In the genomic region with DNA sequence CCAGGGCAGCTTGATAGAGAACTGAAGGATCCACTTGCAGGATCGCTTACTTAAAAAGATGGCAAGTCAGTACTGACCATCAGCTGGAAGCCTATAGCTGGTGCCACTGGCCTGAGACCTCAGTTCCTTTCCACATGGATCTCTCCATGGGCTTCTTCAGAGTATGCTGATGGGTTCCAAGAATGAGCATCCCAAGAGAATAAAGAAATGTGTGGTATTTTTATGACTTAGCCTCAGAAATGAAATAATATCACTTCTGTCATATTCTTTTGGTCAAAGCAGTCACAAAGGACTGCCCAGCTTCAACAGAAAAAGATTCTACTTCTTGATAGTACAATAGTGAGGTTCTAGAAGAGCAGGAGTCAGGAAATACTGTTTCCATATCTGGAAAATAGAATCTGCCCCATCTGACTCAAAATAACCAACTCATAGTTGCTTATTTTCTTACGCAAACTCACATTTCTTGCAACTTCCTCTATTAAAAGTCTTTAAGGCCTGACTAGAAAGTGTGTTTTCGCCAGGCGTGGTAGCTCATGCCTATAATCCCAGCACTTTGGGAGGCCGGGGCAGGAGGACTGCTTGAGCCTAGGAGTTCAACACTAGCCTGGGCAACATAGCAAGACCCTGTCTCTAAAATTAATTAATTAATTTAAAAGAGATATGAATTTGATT, we compare ENCODE assay signal across 12 cellular contexts.
DNase-seq lines count a peak whose midpoint lies in the region; ATAC-seq and TF ChIP-seq lines count a peak whose summit lies in the region.
"Had no signal": no experiment of that assay in that cellular context is flagged by ENCODE, and none has a peak within 500 bp of the region (broad histone marks: within the 10 kb centered on the region; RNA-seq: fewer than 3 reads in every experiment).

No MANE protein-coding gene starts in this region.

- peaks cover 4% of the 10 kb centered on the region for H3K36me3 Mint-ChIP-seq in CD4-positive, CD25-positive, alpha-beta regulatory T cell
- H3K36me3 Mint-ChIP-seq in activated B cell treated with CpG ODN at 0.5 μM for 24 hours (ENCODE audit: low read depth), result peaks cover 8% of the 10 kb centered on the region

- no peaks in the 10 kb centered on the region for H3K9me3 ChIP-seq in CD4-positive, CD25-positive, alpha-beta regulatory T cell (ENCODE audit: control insufficient read depth in 2 of 2, low read length in 2 of 2)
- H3K9me3 ChIP-seq in MM.1S (replicated peaks; ENCODE audit: insufficient read depth, low read length) (no peaks in the 10 kb centered on the region), mesenchymal stem cell (ENCODE audit: control insufficient read depth, low read length) (no peaks in the 10 kb centered on the region)
- H3K9me3 ChIP-seq: Caco-2 had no signal

- no peak overlapping the region for H3K4me3 Mint-ChIP-seq in CD4-positive, CD25-positive, alpha-beta regulatory T cell
- H3K4me3 Mint-ChIP-seq in activated B cell treated with CpG ODN at 0.5 μM for 24 hours, result peak overlapping the region; percentile 81

- 0 out of 2 replicates have a peak overlapping the region, but pooled peaks have one; percentile 2 for H3K4me2 ChIP-seq in MM.1S (ENCODE audit: low read depth, low read length)
- no peak overlapping the region for H3K4me2 ChIP-seq in mesenchymal stem cell (ENCODE audit: low read length, poor library complexity, severe bottlenecking)

- H2BK5ac ChIP-seq in mesenchymal stem cell (ENCODE audit: low read depth, low read length, poor library complexity, severe bottlenecking), result no peak overlapping the region

- POLR2A ChIA-PET in activated B cell treated with CpG ODN at 0.5 μM for 24 hours (lab: Charles Lee), result interaction anchor here (0.8 to 2.3 kb wide), 2 partner anchors 52 to 116 kb away, joined by 3 to 11 read pairs; partner anchors contain the start of gene SIK3

- no peaks in the 10 kb centered on the region for H3K27me3 ChIP-seq in CD4-positive, CD25-positive, alpha-beta regulatory T cell (ENCODE audit: control insufficient read depth, insufficient read depth, low read length)
- H3K27me3 ChIP-seq in MM.1S (replicated peaks; ENCODE audit: insufficient read depth, low read length) (no peaks in the 10 kb centered on the region), mesenchymal stem cell (ENCODE audit: control insufficient read depth in 1 of 2, insufficient read depth in 1 of 2, low read length in 2 of 2) (no peaks in the 10 kb centered on the region)

- peaks cover 20 to 49% (median 28%) of the 10 kb centered on the region in 4 donors for H3K4me1 Mint-ChIP-seq in CD4-positive, CD25-positive, alpha-beta regulatory T cell
- H3K4me1 Mint-ChIP-seq in activated B cell treated with CpG ODN at 0.5 μM for 24 hours, result peaks cover 87% of the 10 kb centered on the region

- WGBS in mesenchymal stem cell, result over 99% methylated on average over 5 of the region's 5 CpGs

- no peak overlapping the region for H3K27ac ChIP-seq in CD4-positive, CD25-positive, alpha-beta regulatory T cell (ENCODE audit: insufficient read depth, low read length, poor library complexity, severe bottlenecking)
- H3K27ac ChIP-seq in MM.1S (ENCODE audit: low read length) (no peak overlapping the region), mesenchymal stem cell (ENCODE audit: low read length, poor library complexity, severe bottlenecking) (no peak overlapping the region)

- CTCF ChIA-PET in activated B cell treated with CpG ODN at 0.5 μM for 24 hours (lab: Charles Lee), result interaction anchor here (1.1 kb wide), 1 partner anchor 245 kb away, joined by 4 read pairs; no protein-coding TSS in a partner anchor

- no peak overlapping the region for H4K8ac ChIP-seq in mesenchymal stem cell (ENCODE audit: low read length)

- intact Hi-C loops in activated B cell treated with CpG ODN at 0.5 μM for 24 hours (cut with micrococcal nuclease), result loop anchor here (1.0 to 2.0 kb wide), 3 partner anchors 12 to 81 kb away; no protein-coding TSS in a partner anchor

- H2BK120ac ChIP-seq in mesenchymal stem cell (ENCODE audit: low read depth, low read length), result no peak overlapping the region

- H2AFZ ChIP-seq in MM.1S (ENCODE audit: low read length) (no peak overlapping the region), mesenchymal stem cell (ENCODE audit: low read depth, low read length) (no peak overlapping the region)

- no peak for DNase-seq in CD4-positive, CD25-positive, alpha-beta regulatory T cell
- DNase-seq in MM.1S (no peak), activated B cell treated with CpG ODN at 0.5 μM for 24 hours (no peak), mesenchymal stem cell (no peak), amygdala (lab: John Stamatoyannopoulos, UW) (no peak), DMS153 (lab: John Stamatoyannopoulos, UW) (no peak)
- DNase-seq in stimulated activated CD4-positive, alpha-beta T cell treated with anti-CD3 and anti-CD28 coated beads, Interleukin-15, amount 100 ng/mL, for 24 hours, result no peak
- DNase-seq: activated CD4-positive, alpha-beta T cell treated with anti-CD3 and anti-CD28 coated beads, Interleukin-2, amount 10 ng/mL, durations not matched to agents 24 days and 14 days; Caco-2; NCI-H187; RPMI8226 had no signal

- H3K36me3 ChIP-seq in CD4-positive, CD25-positive, alpha-beta regulatory T cell (ENCODE audit: control insufficient read depth, insufficient read depth, low read length), result no peaks in the 10 kb centered on the region
- H3K36me3 ChIP-seq in MM.1S (replicated peaks; ENCODE audit: insufficient read depth, low read length) (no peaks in the 10 kb centered on the region), mesenchymal stem cell (ENCODE audit: control insufficient read depth in 1 of 2, insufficient read depth in 2 of 2, low read depth in 1 of 2, low read length in 2 of 2) (no peaks in the 10 kb centered on the region)

- no peak for ATAC-seq in CD4-positive, CD25-positive, alpha-beta regulatory T cell (ENCODE audit: low read depth in 2 of 2)
- peak; percentile 14 for ATAC-seq in activated B cell treated with CpG ODN at 0.5 μM for 24 hours (ENCODE audit: low read depth)
- no peak for ATAC-seq in activated CD4-positive, CD25-positive, alpha-beta regulatory T cell treated with anti-CD3 and anti-CD28 coated beads, Interleukin-2, amount 50 U/mL, for 24 hours

- H3K4me3 ChIP-seq in CD4-positive, CD25-positive, alpha-beta regulatory T cell (ENCODE audit: low read depth, low read length), result no peak overlapping the region
- H3K4me3 ChIP-seq in MM.1S (ENCODE audit: low read length) (no peak overlapping the region), mesenchymal stem cell (ENCODE audit: insufficient read depth in 1 of 2, low read depth in 1 of 2, low read length in 2 of 2) (no peak overlapping the region)

- H3K79me2 ChIP-seq in MM.1S (ENCODE audit: low read length), result peaks cover 92% of the 10 kb centered on the region

- peak overlapping the region; percentile 85 for H2AK5ac ChIP-seq in mesenchymal stem cell (ENCODE audit: low read length, severe bottlenecking)

- H3K4me1 ChIP-seq in CD4-positive, CD25-positive, alpha-beta regulatory T cell (ENCODE audit: control insufficient read depth, insufficient read depth, low read length, poor library complexity, severe bottlenecking), result peaks cover under 1% of the 10 kb centered on the region
- H3K4me1 ChIP-seq in MM.1S (ENCODE audit: low read length), result peaks cover 17% of the 10 kb centered on the region
- peaks cover 5% of the 10 kb centered on the region for H3K4me1 ChIP-seq in mesenchymal stem cell (ENCODE audit: control insufficient read depth, insufficient read depth, low read depth, low read length)

- no peak overlapping the region for H4K91ac ChIP-seq in mesenchymal stem cell (ENCODE audit: low read length)

- no peak overlapping the region for H3K23ac ChIP-seq in mesenchymal stem cell (ENCODE audit: low read length in 2 of 2)

- no peak overlapping the region for H3K4ac ChIP-seq in mesenchymal stem cell (ENCODE audit: low read depth in 1 of 2, low read length in 2 of 2)

- H2BK12ac ChIP-seq in mesenchymal stem cell (ENCODE audit: low read length in 2 of 2), result no peak overlapping the region

- H3K9me2 ChIP-seq in MM.1S (replicated peaks; ENCODE audit: insufficient read depth, low read length), result no peaks in the 10 kb centered on the region

- no peaks in the 10 kb centered on the region for H3K27me3 Mint-ChIP-seq in CD4-positive, CD25-positive, alpha-beta regulatory T cell
- no peaks in the 10 kb centered on the region for H3K27me3 Mint-ChIP-seq in activated B cell treated with CpG ODN at 0.5 μM for 24 hours
- H3K27me3 Mint-ChIP-seq: activated CD4-positive, alpha-beta T cell treated with anti-CD3 and anti-CD28 coated beads, Interleukin-2, amount 10 ng/mL, durations not matched to agents 24 days and 14 days had no signal

- peaks cover 21% of the 10 kb centered on the region for H3K79me1 ChIP-seq in mesenchymal stem cell (replicated peaks; ENCODE audit: low read length, poor library complexity, severe bottlenecking)

- H2BK15ac ChIP-seq in mesenchymal stem cell (ENCODE audit: low read depth, poor library complexity, severe bottlenecking), result no peak overlapping the region

- H3K9ac ChIP-seq in MM.1S (ENCODE audit: low read length) (no peak overlapping the region), mesenchymal stem cell (ENCODE audit: low read length) (no peak overlapping the region)

- no peak overlapping the region for H3K14ac ChIP-seq in mesenchymal stem cell (ENCODE audit: low read length in 2 of 2)

- no peak overlapping the region for H3K18ac ChIP-seq in mesenchymal stem cell (ENCODE audit: low read depth in 1 of 2, low read length in 2 of 2)

- H4K20me1 ChIP-seq in MM.1S (ENCODE audit: insufficient read depth, low read length), result no peaks in the 10 kb centered on the region; the same call in 1 of the 2 replicates

- peak overlapping the region in 2 of 3 donors; percentile 21 to 56 for H3K27ac Mint-ChIP-seq in CD4-positive, CD25-positive, alpha-beta regulatory T cell
- H3K27ac Mint-ChIP-seq in activated B cell treated with CpG ODN at 0.5 μM for 24 hours, result peak overlapping the region; percentile 94

- H3F3A ChIP-seq in MM.1S (ENCODE audit: insufficient read depth, low read length), result peaks cover 7% of the 10 kb centered on the region

- no peak for TF ChIP-seq CTCF in MM.1S (IDR thresholded peaks at IDR 0.05; ENCODE audit: low read length)
- TF ChIP-seq CTCF in activated B cell treated with CpG ODN at 0.5 μM for 24 hours (IDR thresholded peaks at IDR 0.05), result no peak

- peaks cover 0 to under 1% (median 0%) of the 10 kb centered on the region in 7 donors for H3K9me3 Mint-ChIP-seq in CD4-positive, CD25-positive, alpha-beta regulatory T cell
- no peaks in the 10 kb centered on the region for H3K9me3 Mint-ChIP-seq in activated B cell treated with CpG ODN at 0.5 μM for 24 hours
- H3K9me3 Mint-ChIP-seq: activated CD4-positive, alpha-beta T cell treated with anti-CD3 and anti-CD28 coated beads, Interleukin-2, amount 10 ng/mL, durations not matched to agents 24 days and 14 days had no signal
